Comparison of ENCODE assay signal across 9 cellular contexts in genomic region chr9:127734747-127735529, GRCh38. TPM values are rescaled to one million over a fixed set of nuclear protein-coding genes. Genes with fewer than 3 reads are reported as not detected.
DNase-seq lines count a peak whose midpoint lies in the region; ATAC-seq, FAIRE-seq and TF ChIP-seq lines count a peak whose summit lies in the region.
"Had no signal": no experiment of that assay in that cellular context is flagged by ENCODE, and none has a peak within 500 bp of the region (broad histone marks: within the 10 kb centered on the region; RNA-seq: fewer than 3 reads in every experiment).

TSS of gene TOR2A (minus strand) at chr9:127735294. CDS start at chr9:127735270, 24 bp downstream.

- H3K4me1 ChIP-seq in spleen, result peaks cover 17 to 67% (median 51%) of the 10 kb centered on the region in 6 donors

- H3K36me3 Mint-ChIP-seq in immature natural killer cell, result peaks cover 6 to 10% (median 7%) of the 10 kb centered on the region in 3 donors

- no peak for FAIRE-seq in bronchial epithelial cell (lab: Jason Lieb, UNC)
- FAIRE-seq: islet of Langerhans had no signal

- H3K27ac ChIP-seq in spleen, result peak within 1 kb of the TSS; percentile 93 to 99 (median 96)

- no peaks in the 10 kb centered on the region for H3K27me3 ChIP-seq in bronchial epithelial cell (ENCODE audit: control insufficient read depth, insufficient read depth, low read length)
- no peaks in the 10 kb centered on the region for H3K27me3 ChIP-seq in spleen (replicated peaks in 1 of 7)

- H3K36me3 ChIP-seq in bronchial epithelial cell (ENCODE audit: control insufficient read depth, insufficient read depth, low read length), result peaks cover 1% of the 10 kb centered on the region
- peaks cover 0 to 60% (median 37%) of the 10 kb centered on the region in 6 donors for H3K36me3 ChIP-seq in spleen

- WGBS in spleen, 5 donors, result 0 to 1% (median 0%) methylated on average over 28 to 76 of the region's 76 CpGs

- ATAC-seq in GM18909 (IDR thresholded peaks at IDR 0.05; ENCODE audit: poor library complexity, unreplicated experiment) (peak; percentile 89), HG03175 (IDR thresholded peaks at IDR 0.05; ENCODE audit: unreplicated experiment) (peak; percentile 88)

- peak in 2 of 3 donors; percentile 35 to 56 for TF ChIP-seq POLR2A in spleen (IDR thresholded peaks at IDR 0.05)

- peaks cover 17 to 21% of the 10 kb centered on the region in 2 donors for H3K4me1 Mint-ChIP-seq in immature natural killer cell

- no peaks in the 10 kb centered on the region for H3K9me3 ChIP-seq in spleen

- peaks cover 3 to 9% (median 5%) of the 10 kb centered on the region in 3 donors for H3K27me3 Mint-ChIP-seq in immature natural killer cell (ENCODE audit: low read depth in 3 of 3)

- peak within 1 kb of the TSS; percentile 86 to 97 (median 91) for H3K4me3 Mint-ChIP-seq in immature natural killer cell

- H3K27ac Mint-ChIP-seq in immature natural killer cell, result peak within 1 kb of the TSS; percentile 95 to 99 (median 96)

- no peaks in the 10 kb centered on the region for H3K9me3 Mint-ChIP-seq in immature natural killer cell

- intact Hi-C loops in spleen (cut with DNase I; ENCODE audit: low total_unique reads), result loop anchor here (5.0 kb wide), 3 partner anchors 47 to 187 kb away; no protein-coding TSS in a partner anchor

- DNase-seq in AG09309 (ENCODE audit: low read depth) (peak; percentile 82), NCI-H2227 treated with DMSO at 0.1 percent for 48 hours (lab: John Stamatoyannopoulos, UW) (peak; percentile 91), bronchial epithelial cell (ENCODE audit: low read depth) (peak; percentile 88), immature natural killer cell (peak; percentile 99 to 100 (median 99)), spleen (peak; percentile 99)

- TF ChIP-seq CTCF in AG09309 (IDR thresholded peaks at IDR 0.05; ENCODE audit: control insufficient read depth, insufficient read depth, low read depth, low read length, missing control alignments) (peak; percentile 96), WI38 (IDR thresholded peaks at IDR 0.05; ENCODE audit: low read depth, low read length) (peak; percentile 91), bronchial epithelial cell (IDR thresholded peaks at IDR 0.05; ENCODE audit: insufficient read depth, low read length, severe bottlenecking) (peak; percentile 98), spleen (IDR thresholded peaks at IDR 0.05 in 8 of 11, conservative IDR thresholded peaks at IDR 0.05 in 3 of 11) (peak; percentile 91 to 100 (median 98))

- peak within 1 kb of the TSS; percentile 83 for H3K4me3 ChIP-seq in AG09309 (ENCODE audit: control insufficient read depth, low read depth, low read length)
- peak within 1 kb of the TSS; percentile 63 for H3K4me3 ChIP-seq in WI38 (ENCODE audit: low read depth, low read length)
- H3K4me3 ChIP-seq in bronchial epithelial cell (ENCODE audit: low read depth, low read length), result peak within 1 kb of the TSS; percentile 59
- peak within 1 kb of the TSS; percentile 58 to 97 (median 84) for H3K4me3 ChIP-seq in spleen

RNA-seq across cellular contexts. Expression of gene TOR2A, which starts in this region (rescaled TPM):
- 1.8 and 4.6 TPM in 2 replicates for total RNA-seq in bronchial epithelial cell
- polyA plus RNA-seq in immature natural killer cell, result 10 to 100 TPM; 38.9 to 55.1 (median 49.9) TPM
- total RNA-seq in spleen, result 10 to 100 TPM; 16.8 to 36.5 (median 24.5) TPM
- polyA plus RNA-seq in spleen, result 10 to 100 TPM; 17.9 to 29.1 (median 18.4) TPM

Comparison
In these comparisons a context has a peak if more than half of its experiments do, and no peak if none do; other contexts are left out.
1. Peak in every context shown above with its lines: DNase-seq, ATAC-seq, H3K4me3 ChIP-seq and H3K27ac ChIP-seq.